ENCODE assay signal across 17 cellular contexts in genomic region chr2:201797175-201797840, GRCh38. TPM values are rescaled to one million over a fixed set of nuclear protein-coding genes. Genes with fewer than 3 reads are reported as not detected.
DNase-seq lines count a peak whose midpoint lies in the region; ATAC-seq, FAIRE-seq and TF ChIP-seq lines count a peak whose summit lies in the region.
"Had no signal": no experiment of that assay in that cellular context is flagged by ENCODE, and none has a peak within 500 bp of the region (broad histone marks: within the 10 kb centered on the region; RNA-seq: fewer than 3 reads in every experiment).

No MANE protein-coding gene starts in this region.

- no peaks in the 10 kb centered on the region; a peak in 1 of 5 replicates for H3K4me1 ChIP-seq in K562 (replicated peaks in 1 of 2; ENCODE audit: control insufficient read depth in 2 of 2, insufficient read depth in 2 of 2, low read length in 2 of 2)
- H3K4me1 ChIP-seq: neural progenitor cell, spleen had no signal

- H3K4me3 Mint-ChIP-seq in CD4-positive, alpha-beta T cell = no peak overlapping the region
- H3K4me3 Mint-ChIP-seq in Calu3 (ENCODE audit: low read depth, unreplicated experiment) = no peak overlapping the region
- H3K4me3 Mint-ChIP-seq: neural progenitor cell had no signal

- no peak for DNase-seq in AG04450 (ENCODE audit: low read depth, low spot score)
- peak; percentile 88 for DNase-seq in M059J (ENCODE audit: low read depth)
- no peak for DNase-seq in K562 (ENCODE audit: extremely low read depth in 1 of 4, low spot score in 3 of 4)
- DNase-seq in kidney epithelial cell (ENCODE audit: low read depth) = peak; percentile 66
- DNase-seq in substantia nigra (lab: John Stamatoyannopoulos, UW) = no peak
- DNase-seq in HUDEP-2 (lab: John Stamatoyannopoulos, UW; ENCODE audit: unreplicated experiment in 76 of 76) = no peak
- DNase-seq in CD4-positive, alpha-beta T cell = no peak
- DNase-seq in Calu3 = no peak
- DNase-seq: activated CD4-positive, CD25-positive, alpha-beta regulatory T cell; left colon; NCI-H1092; NCI-H526; spleen had no signal

- no peaks in the 10 kb centered on the region for H3K36me3 Mint-ChIP-seq in CD4-positive, alpha-beta T cell (ENCODE audit: low read depth)
- no peaks in the 10 kb centered on the region for H3K36me3 Mint-ChIP-seq in Calu3 (ENCODE audit: insufficient read depth, unreplicated experiment)
- H3K36me3 Mint-ChIP-seq: neural progenitor cell had no signal

- peaks cover 20% of the 10 kb centered on the region for H3K27me3 Mint-ChIP-seq in CD4-positive, alpha-beta T cell
- no peaks in the 10 kb centered on the region for H3K27me3 Mint-ChIP-seq in Calu3 (ENCODE audit: unreplicated experiment)

- no peak for FAIRE-seq in K562 (lab: Jason Lieb, UNC)
- FAIRE-seq: frontal cortex had no signal

- H3K4me3 ChIP-seq in AG04450 (ENCODE audit: low read depth, low read length) (no peak overlapping the region), K562 (no peak overlapping the region), kidney epithelial cell (ENCODE audit: low read depth, low read length) (no peak overlapping the region)
- H3K4me3 ChIP-seq: BLaER1 treated with 17β-estradiol and CSF1 and Interleukin-3, amounts not matched to agents 10 nM and 100 nM; neural progenitor cell; SK-N-MC; spleen had no signal

- no peak for TF ChIP-seq CTCF in AG04450 (IDR thresholded peaks at IDR 0.05; ENCODE audit: low read depth, low read length)
- no peak for TF ChIP-seq CTCF in K562 (IDR thresholded peaks at IDR 0.05 in 2 of 3, conservative IDR thresholded peaks at IDR 0.05 in 1 of 3; ENCODE audit: insufficient read depth in 2 of 3, low read depth in 1 of 3, low read length in 3 of 3)
- TF ChIP-seq CTCF in kidney epithelial cell (IDR thresholded peaks at IDR 0.05; ENCODE audit: insufficient read depth, low read length, poor library complexity, severe bottlenecking) = no peak
- no peak for TF ChIP-seq CTCF in CD4-positive, alpha-beta T cell (IDR thresholded peaks at IDR 0.05)
- TF ChIP-seq CTCF in Calu3 (IDR thresholded peaks at IDR 0.05; ENCODE audit: unreplicated experiment) = no peak

- WGBS in K562 (ENCODE audit: insufficient coverage, low coverage, missing lambda C conversion rate) = 20% methylated on average over 5 of the region's 5 CpGs

- H3K79me2 ChIP-seq in K562 (ENCODE audit: control insufficient read depth, insufficient read depth, low read length) = no peaks in the 10 kb centered on the region

- intact Hi-C loops in K562 (cut with micrococcal nuclease) = loop anchor here (2.0 to 5.0 kb wide), 2 partner anchors 60 to 381 kb away; no protein-coding TSS in a partner anchor
- intact Hi-C loops in CD4-positive, alpha-beta T cell (cut with DNase I, micrococcal nuclease) = no loop called here
- intact Hi-C loops in Calu3 (cut with micrococcal nuclease; ENCODE audit: unreplicated experiment) = loop anchor here (5.0 to 10.0 kb wide), 5 partner anchors 35 to 497 kb away; no protein-coding TSS in a partner anchor

- ATAC-seq in K562 = no peak
- no peak for ATAC-seq in CD4-positive, alpha-beta T cell (ENCODE audit: poor library complexity)
- ATAC-seq: left colon had no signal

- no peak overlapping the region for H2AFZ ChIP-seq in K562 (ENCODE audit: low read depth, low read length)
- H2AFZ ChIP-seq: neural progenitor cell had no signal

- POLR2A ChIA-PET in AG04450 (lab: Yijun Ruan, JAX) = interaction anchor here (0.8 to 1.7 kb wide), 7 partner anchors 9 to 267 kb away, joined by 3 to 12 read pairs (median 4); partner anchors contain the start of gene CDK15
- POLR2A ChIA-PET in K562 (lab: Yijun Ruan, JAX) = no interaction called here
- POLR2A ChIA-PET in CD4-positive, alpha-beta T cell (lab: Charles Lee) = no interaction called here

- no peak for TF ChIP-seq RAD21 in K562 (CRISPR knock-in tag; conservative IDR thresholded peaks at IDR 0.05 in 1 of 2, IDR thresholded peaks at IDR 0.05 in 1 of 2)

- in situ Hi-C loops in K562 (cut with MboI) = no loop called here

- CTCF ChIA-PET in AG04450 (lab: Charles Lee) = interaction anchor here (0.6 to 1.6 kb wide), 7 partner anchors 10 to 444 kb away, joined by 3 to 7 read pairs (median 3); no protein-coding TSS in a partner anchor
- CTCF ChIA-PET in K562 (lab: Yijun Ruan, JAX; ENCODE audit: low intra/inter-chr PET ratio) = no interaction called here
- CTCF ChIA-PET in CD4-positive, alpha-beta T cell (lab: Charles Lee) = no interaction called here
- CTCF ChIA-PET in Calu3 (lab: Charles Lee) = interaction anchor here (0.5 to 1.4 kb wide), 5 partner anchors 16 to 361 kb away, joined by 3 to 5 read pairs (median 4); no protein-coding TSS in a partner anchor

- no peaks in the 10 kb centered on the region for H3K9me1 ChIP-seq in K562 (ENCODE audit: control insufficient read depth, insufficient read depth, low read length)

- H3K4me1 Mint-ChIP-seq in CD4-positive, alpha-beta T cell (ENCODE audit: low read depth) = no peaks in the 10 kb centered on the region
- H3K4me1 Mint-ChIP-seq in Calu3 (ENCODE audit: low read depth, unreplicated experiment) = peaks cover 23% of the 10 kb centered on the region

- no peak overlapping the region for H3K27ac Mint-ChIP-seq in CD4-positive, alpha-beta T cell
- H3K27ac Mint-ChIP-seq in Calu3 (ENCODE audit: unreplicated experiment) = no peak overlapping the region
- H3K27ac Mint-ChIP-seq: neural progenitor cell had no signal

- no peaks in the 10 kb centered on the region for H4K20me1 ChIP-seq in K562 (replicated peaks; ENCODE audit: control insufficient read depth, insufficient read depth, low read length)
- H4K20me1 ChIP-seq: BLaER1 treated with 17β-estradiol and CSF1 and Interleukin-3, amounts not matched to agents 10 nM and 100 nM had no signal

- BruUV-seq in K562 (replicated peaks; lab: Mats Ljungman, UMichigan) (no TSS peak), Calu3 (replicated peaks; lab: Mats Ljungman, UMichigan) (no TSS peak)

- TF ChIP-seq POLR2A in K562 (conservative IDR thresholded peaks at IDR 0.05) = no peak

- no peak overlapping the region for H3K4me2 ChIP-seq in K562 (ENCODE audit: insufficient read depth, low read length)
- H3K4me2 ChIP-seq: neural progenitor cell had no signal

- no peak for TF ChIP-seq EP300 in K562 (IDR thresholded peaks at IDR 0.05; ENCODE audit: low read length)

- H3K9me3 Mint-ChIP-seq in CD4-positive, alpha-beta T cell = no peaks in the 10 kb centered on the region
- no peaks in the 10 kb centered on the region for H3K9me3 Mint-ChIP-seq in Calu3 (ENCODE audit: low read depth, unreplicated experiment)

- no peak overlapping the region for H3K9ac ChIP-seq in K562 (ENCODE audit: insufficient read depth in 1 of 2, low read depth in 2 of 2, low read length in 2 of 2)
- H3K9ac ChIP-seq: BLaER1 treated with 17β-estradiol and CSF1 and Interleukin-3, amounts not matched to agents 10 nM and 100 nM; neural progenitor cell had no signal

- peak overlapping the region; percentile 96 for H3K27ac ChIP-seq in AG04450 (ENCODE audit: low read depth, low read length)
- H3K27ac ChIP-seq in K562 (ENCODE audit: extremely low read depth, low read depth, low read length) = no peak overlapping the region
- no peak overlapping the region for H3K27ac ChIP-seq in substantia nigra (ENCODE audit: low read depth, low read length, poor library complexity, severe bottlenecking)
- H3K27ac ChIP-seq in CD4-positive, alpha-beta T cell (ENCODE audit: low read depth, low read length) = no peak overlapping the region
- H3K27ac ChIP-seq: BLaER1 treated with 17β-estradiol and CSF1 and Interleukin-3, amounts not matched to agents 10 nM and 100 nM; neural progenitor cell; SK-N-MC; spleen had no signal

- no peaks in the 10 kb centered on the region for H3K36me3 ChIP-seq in K562 (ENCODE audit: control insufficient read depth, insufficient read depth, low read length)
- no peaks in the 10 kb centered on the region for H3K36me3 ChIP-seq in kidney epithelial cell (ENCODE audit: control insufficient read depth, insufficient read depth, low read length)
- H3K36me3 ChIP-seq: BLaER1 treated with 17β-estradiol and CSF1 and Interleukin-3, amounts not matched to agents 10 nM and 100 nM; neural progenitor cell; spleen had no signal

- no peaks in the 10 kb centered on the region for H3K27me3 ChIP-seq in AG04450 (ENCODE audit: control insufficient read depth, insufficient read depth, low read length)
- H3K27me3 ChIP-seq in K562 (ENCODE audit: control insufficient read depth in 2 of 2, insufficient read depth in 2 of 2, low read length in 2 of 2) = no peaks in the 10 kb centered on the region
- H3K27me3 ChIP-seq in kidney epithelial cell (ENCODE audit: control insufficient read depth, insufficient read depth, low read length) = no peaks in the 10 kb centered on the region
- peaks cover 8% of the 10 kb centered on the region for H3K27me3 ChIP-seq in CD4-positive, alpha-beta T cell (ENCODE audit: control insufficient read depth, insufficient read depth, low read length)
- H3K27me3 ChIP-seq: BLaER1 treated with 17β-estradiol and CSF1 and Interleukin-3, amounts not matched to agents 10 nM and 100 nM; neural progenitor cell had no signal

- H3K9me3 ChIP-seq in AG04450 (ENCODE audit: control insufficient read depth, insufficient read depth, low read length) (no peaks in the 10 kb centered on the region; the same call in 1 of the 2 replicates), K562 (replicated peaks; ENCODE audit: control insufficient read depth, insufficient read depth, low read depth, low read length) (no peaks in the 10 kb centered on the region)
- H3K9me3 ChIP-seq in CD4-positive, alpha-beta T cell (ENCODE audit: control insufficient read depth, low read length) = no peaks in the 10 kb centered on the region
- H3K9me3 ChIP-seq: BLaER1 treated with 17β-estradiol and CSF1 and Interleukin-3, amounts not matched to agents 10 nM and 100 nM; spleen had no signal

RNA-seq across cellular contexts. Expression of gene CDK15, which starts 9.0 kb away (rescaled TPM):
- polyA plus RNA-seq in AG04450 (2011; rRNA removed) = 16.0 and 18.6 TPM in 2 replicates
- polyA minus RNA-seq in AG04450 (2011; rRNA and poly(A)+ RNA removed) = 18.5 and 19.0 TPM in 2 replicates
- total RNA-seq in M059J (2014; rRNA removed; shearing (Covaris generic)) = 7.0 and 17.6 TPM in 2 replicates
- total RNA-seq in K562 (2011; cell fraction: chromatin; rRNA removed; ENCODE audit: low replicate concordance) = not detected in 2 replicates
- total RNA-seq in K562 (2011; cell fraction: nucleolus; rRNA removed) = not detected in 2 replicates
- total RNA-seq in K562 (2011; cell fraction: nucleoplasm; rRNA removed) = not detected in 2 replicates
- not detected in 2 replicates for total RNA-seq in K562 (2014; rRNA removed)
- total RNA-seq in K562 (2014; rRNA removed; fragmentation: Illumina TruSeq; extraction: Trizol) = not detected in 2 replicates
- total RNA-seq in K562 (2015; rRNA removed; fragmentation: Illumina TruSeq; extraction: Trizol) = 0.19 TPM in 1 of 2 replicates, not detected in the other
- total RNA-seq in K562 (2021) = not detected in 2 replicates
- not detected in 2 replicates for polyA plus RNA-seq in K562 (2011; rRNA removed)
- not detected in 2 replicates for polyA plus RNA-seq in K562 (2011; cell fraction: cytosol; rRNA removed)
- not detected in 2 replicates for polyA plus RNA-seq in K562 (2011; cell fraction: nucleus; rRNA removed)
- 0.13 and 0.18 TPM in 2 replicates for polyA plus RNA-seq in K562 (2012)
- polyA plus RNA-seq in K562 (2014; fragmentation: Illumina TruSeq; extraction: Trizol) = not detected in 2 replicates
- polyA plus RNA-seq in K562 (2014; fragmentation: Nextera tagmentation; extraction: Ambion mirVana) = not detected
- not detected in 2 replicates for polyA plus RNA-seq in K562 (2014; rRNA removed)
- polyA minus RNA-seq in K562 (2011; rRNA and poly(A)+ RNA removed) = not detected in 2 replicates
- polyA minus RNA-seq in K562 (2011; cell fraction: cytosol; rRNA and poly(A)+ RNA removed) = not detected in 2 replicates
- polyA minus RNA-seq in K562 (2011; cell fraction: nucleus; rRNA and poly(A)+ RNA removed) = not detected in 2 replicates
- 0.21 TPM in 2 replicates for total RNA-seq in kidney epithelial cell
- not detected for total RNA-seq in CD4-positive, alpha-beta T cell
- total RNA-seq in Calu3 (2022) = not detected in 2 replicates

RNA-seq across cellular contexts. Expression of gene ALS2, which starts 16.6 kb away (rescaled TPM):
- 21.9 and 23.5 TPM in 2 replicates for polyA plus RNA-seq in AG04450 (2011; rRNA removed)
- polyA minus RNA-seq in AG04450 (2011; rRNA and poly(A)+ RNA removed) = 39.6 and 40.4 TPM in 2 replicates
- total RNA-seq in M059J (2014; rRNA removed; shearing (Covaris generic)) = 23.5 and 28.2 TPM in 2 replicates
- 26.1 and 44.1 TPM in 2 replicates for total RNA-seq in K562 (2011; cell fraction: chromatin; rRNA removed; ENCODE audit: low replicate concordance)
- 10.0 and 11.4 TPM in 2 replicates for total RNA-seq in K562 (2011; cell fraction: nucleolus; rRNA removed)
- total RNA-seq in K562 (2011; cell fraction: nucleoplasm; rRNA removed) = 17.3 and 26.9 TPM in 2 replicates
- 8.4 and 11.5 TPM in 2 replicates for total RNA-seq in K562 (2014; rRNA removed)
- 11.6 and 15.9 TPM in 2 replicates for total RNA-seq in K562 (2014; rRNA removed; fragmentation: Illumina TruSeq; extraction: Trizol)
- total RNA-seq in K562 (2015; rRNA removed; fragmentation: Illumina TruSeq; extraction: Trizol) = 17.4 and 17.7 TPM in 2 replicates
- 13.1 and 14.2 TPM in 2 replicates for total RNA-seq in K562 (2021)
- 11.8 and 14.0 TPM in 2 replicates for polyA plus RNA-seq in K562 (2011; rRNA removed)
- 6.4 and 8.6 TPM in 2 replicates for polyA plus RNA-seq in K562 (2011; cell fraction: cytosol; rRNA removed)
- polyA plus RNA-seq in K562 (2011; cell fraction: nucleus; rRNA removed) = 13.5 and 17.5 TPM in 2 replicates
- polyA plus RNA-seq in K562 (2012) = 12.1 TPM in 2 replicates
- 12.7 and 13.9 TPM in 2 replicates for polyA plus RNA-seq in K562 (2014; fragmentation: Illumina TruSeq; extraction: Trizol)
- 1 to 10 TPM; 5.2 to 8.1 TPM for polyA plus RNA-seq in K562 (2014; fragmentation: Nextera tagmentation; extraction: Ambion mirVana)
- 11.4 and 17.3 TPM in 2 replicates for polyA plus RNA-seq in K562 (2014; rRNA removed)
- 22.2 and 23.7 TPM in 2 replicates for polyA minus RNA-seq in K562 (2011; rRNA and poly(A)+ RNA removed)
- 5.0 and 8.1 TPM in 2 replicates for polyA minus RNA-seq in K562 (2011; cell fraction: cytosol; rRNA and poly(A)+ RNA removed)
- 13.6 and 22.4 TPM in 2 replicates for polyA minus RNA-seq in K562 (2011; cell fraction: nucleus; rRNA and poly(A)+ RNA removed)
- 24.9 and 25.6 TPM in 2 replicates for total RNA-seq in kidney epithelial cell
- total RNA-seq in CD4-positive, alpha-beta T cell = 1 to 10 TPM; 7.0 to 7.2 TPM
- total RNA-seq in Calu3 (2022) = 25.4 and 29.0 TPM in 2 replicates

Comparison
In these comparisons a context has a peak if more than half of its experiments do, and no peak if none do; other contexts are left out.
1. DNase-seq: peak in M059J (single experiment) and kidney epithelial cell (single experiment); none in AG04450 (single experiment), K562 (0 of 4), substantia nigra (0 of 49), HUDEP-2 (0 of 76), CD4-positive, alpha-beta T cell (0 of 10) and Calu3 (single experiment).
2. CTCF ChIA-PET loops: an anchor here in AG04450 (0.6 to 1.6 kb wide) and Calu3 (0.5 to 1.4 kb wide); none called in K562 and CD4-positive, alpha-beta T cell.
3. intact Hi-C loops: an anchor here in K562 (2.0 to 5.0 kb wide) and Calu3 (5.0 to 10.0 kb wide); none called in CD4-positive, alpha-beta T cell.